10 cellular contexts compared by ENCODE assay signal in the genomic region with DNA sequence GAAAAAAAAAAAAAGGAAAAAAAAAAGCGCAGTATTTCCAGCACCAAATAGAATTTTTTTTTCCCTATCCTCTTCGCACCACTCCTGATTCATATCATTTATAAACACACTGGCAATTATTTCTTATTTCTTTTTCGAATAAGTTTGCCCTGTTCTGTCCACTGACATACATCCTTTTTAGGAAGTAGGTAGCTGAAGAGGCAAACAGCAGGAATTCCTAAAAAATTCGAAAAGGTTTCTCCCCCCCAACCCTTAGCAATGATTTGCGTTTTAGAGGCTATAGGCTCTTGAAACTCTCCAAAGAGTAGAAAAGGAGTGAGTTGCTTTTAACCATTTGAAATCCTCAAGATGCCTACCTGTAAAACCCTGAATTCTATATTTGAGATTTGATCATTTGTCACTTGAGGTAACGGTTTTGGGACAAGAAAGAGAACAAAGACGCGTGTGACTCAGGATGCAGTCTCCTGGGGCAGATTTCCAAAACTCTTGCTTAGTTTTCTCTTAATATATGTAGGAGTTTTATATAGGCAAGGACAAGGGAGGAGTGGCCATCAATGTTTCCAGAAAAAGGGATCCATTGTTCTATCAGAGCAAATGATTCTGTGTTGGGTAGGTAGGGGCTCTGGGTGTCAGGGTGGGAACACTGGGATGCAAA. TPM values are rescaled to one million over a fixed set of nuclear protein-coding genes. Genes with fewer than 3 reads are reported as not detected.
DNase-seq lines count a peak whose midpoint lies in the region; ATAC-seq and TF ChIP-seq lines count a peak whose summit lies in the region.
"Had no signal": no experiment of that assay in that cellular context is flagged by ENCODE, and none has a peak within 500 bp of the region (broad histone marks: within the 10 kb centered on the region; RNA-seq: fewer than 3 reads in every experiment).

No MANE protein-coding gene starts in this region.

- TF ChIP-seq CTCF in SK-N-SH (IDR thresholded peaks at IDR 0.05): no peak
- no peak for TF ChIP-seq CTCF in astrocyte of the cerebellum (IDR thresholded peaks at IDR 0.05; ENCODE audit: low read depth, low read length, missing control alignments)
- TF ChIP-seq CTCF in left lung (IDR thresholded peaks at IDR 0.05): no peak
- no peak for TF ChIP-seq CTCF in stomach (IDR thresholded peaks at IDR 0.05)

- peaks cover 55% of the 10 kb centered on the region for H3F3A ChIP-seq in SK-N-SH (replicated peaks; ENCODE audit: insufficient read depth)

- DNase-seq in SK-N-SH: no peak
- DNase-seq in astrocyte of the cerebellum (ENCODE audit: low read depth): no peak
- no peak for DNase-seq in left lung
- no peak for DNase-seq in stomach
- DNase-seq in KG1 (lab: John Stamatoyannopoulos, UW): no peak
- DNase-seq: midbrain had no signal

- no peak for TF ChIP-seq POLR2A in stomach (IDR thresholded peaks at IDR 0.05)

- H3K9me3 ChIP-seq in SK-N-SH (no peaks in the 10 kb centered on the region), left lung (no peaks in the 10 kb centered on the region), stomach (no peaks in the 10 kb centered on the region)

- H2AFZ ChIP-seq in SK-N-SH (ENCODE audit: low read depth): peak overlapping the region; percentile 38; the same call in 1 of the 2 replicates

- H3K4me1 ChIP-seq in SK-N-SH (ENCODE audit: control insufficient read depth in 1 of 2, insufficient read depth in 2 of 2, low read depth in 1 of 2, low read length in 1 of 2) (peaks cover 7 to 37% of the 10 kb centered on the region in 2 experiments), left lung (peaks cover 0 to 29% of the 10 kb centered on the region in 2 donors), stomach (peaks cover 22 to 48% (median 37%) of the 10 kb centered on the region in 4 donors)

- in situ Hi-C loops in astrocyte of the cerebellum (cut with HindIII; ENCODE audit: low sequenced_read_pairs): no loop called here

- peaks cover 45% of the 10 kb centered on the region for H3K79me2 ChIP-seq in SK-N-SH (ENCODE audit: insufficient read depth)

- no peak for ATAC-seq in SK-N-SH treated with all-trans-retinoic acid at 6 μM for 48 hours
- no peak for ATAC-seq in left lung
- no peak for ATAC-seq in HG03095 (IDR thresholded peaks at IDR 0.05; ENCODE audit: unreplicated experiment)
- no peak for ATAC-seq in GM19328 (IDR thresholded peaks at IDR 0.05; ENCODE audit: unreplicated experiment)

- H4K20me1 ChIP-seq in SK-N-SH (ENCODE audit: insufficient read depth): peaks cover 26% of the 10 kb centered on the region

- H3K9ac ChIP-seq in SK-N-SH: peak overlapping the region; percentile 98

- no peak for TF ChIP-seq RAD21 in SK-N-SH (IDR thresholded peaks at IDR 0.05; ENCODE audit: low read length)

- 13% methylated on average over 8 of the region's 8 CpGs for WGBS in SK-N-SH (ENCODE audit: low lambda C conversion rate)
- 26 to 37% (median 29%) methylated on average over 8 of the region's 8 CpGs for WGBS in stomach, 5 donors

- H3K9me2 ChIP-seq in SK-N-SH: no peaks in the 10 kb centered on the region

- CTCF ChIA-PET in SK-N-SH (lab: Yijun Ruan, JAX): interaction anchor here (0.6 to 0.9 kb wide), 2 partner anchors 27 to 571 kb away, joined by 3 to 4 read pairs; no protein-coding TSS in a partner anchor

- H3K4me3 ChIP-seq in SK-N-SH (ENCODE audit: low read depth in 2 of 2, low read length in 1 of 2) (peak overlapping the region; percentile 69 to 80; a peak in 3 of 4 replicates), astrocyte of the cerebellum (ENCODE audit: low read depth, low read length) (peak overlapping the region; percentile 79), left lung (peak overlapping the region; percentile 47 to 56), stomach (peak overlapping the region; percentile 72 to 87 (median 80))

- H3K27ac ChIP-seq in SK-N-SH (ENCODE audit: low read depth in 2 of 2, low read length in 1 of 2) (peak overlapping the region; percentile 65 to 97), left lung (peak overlapping the region; percentile 85 to 93), stomach (peak overlapping the region; percentile 90 to 97 (median 94))

- H3K4me2 ChIP-seq in SK-N-SH: peak overlapping the region; percentile 80

- POLR2A ChIA-PET in SK-N-SH (lab: Yijun Ruan, JAX): no interaction called here

- TF ChIP-seq EP300 in SK-N-SH (IDR thresholded peaks at IDR 0.05; ENCODE audit: borderline replicate concordance in 1 of 2, low read depth in 1 of 2, low read length in 1 of 2) (no peak), stomach (IDR thresholded peaks at IDR 0.05) (no peak)

- H3K27me3 ChIP-seq in SK-N-SH (ENCODE audit: insufficient read depth) (no peaks in the 10 kb centered on the region), left lung (peaks cover 0 to 56% of the 10 kb centered on the region in 2 donors), stomach (peaks cover 0 to 7% (median 0%) of the 10 kb centered on the region in 3 donors)

- intact Hi-C loops in left lung (cut with DNase I) (no loop called here), stomach (cut with DNase I; ENCODE audit: low total_unique reads) (no loop called here)

- H3K36me3 ChIP-seq in SK-N-SH (replicated peaks in 1 of 2; ENCODE audit: control insufficient read depth in 1 of 2, insufficient read depth in 2 of 2, low read length in 1 of 2): peaks cover 12 to 24% of the 10 kb centered on the region in 2 experiments
- H3K36me3 ChIP-seq in left lung: no peaks in the 10 kb centered on the region
- H3K36me3 ChIP-seq in stomach: peaks cover 0 to 9% (median 3%) of the 10 kb centered on the region in 4 donors

TF ChIP-seq in SK-N-SH, 30 proteins besides CTCF, POLR2A, EP300 and RAD21 (continues in another document):
- TF ChIP-seq SIN3A (IDR thresholded peaks at IDR 0.05; ENCODE audit: borderline replicate concordance, low read depth, low read length): no peak
- no peak for TF ChIP-seq MXI1 (IDR thresholded peaks at IDR 0.05; ENCODE audit: low read depth, low read length)
- no peak for TF ChIP-seq YY1 (IDR thresholded peaks at IDR 0.05; ENCODE audit: low read depth)
- no peak for TF ChIP-seq CHD2 (IDR thresholded peaks at IDR 0.05; ENCODE audit: low read length, partially characterized antibody)
- no peak for TF ChIP-seq JUND (IDR thresholded peaks at IDR 0.05)
- TF ChIP-seq, protein P1, sequence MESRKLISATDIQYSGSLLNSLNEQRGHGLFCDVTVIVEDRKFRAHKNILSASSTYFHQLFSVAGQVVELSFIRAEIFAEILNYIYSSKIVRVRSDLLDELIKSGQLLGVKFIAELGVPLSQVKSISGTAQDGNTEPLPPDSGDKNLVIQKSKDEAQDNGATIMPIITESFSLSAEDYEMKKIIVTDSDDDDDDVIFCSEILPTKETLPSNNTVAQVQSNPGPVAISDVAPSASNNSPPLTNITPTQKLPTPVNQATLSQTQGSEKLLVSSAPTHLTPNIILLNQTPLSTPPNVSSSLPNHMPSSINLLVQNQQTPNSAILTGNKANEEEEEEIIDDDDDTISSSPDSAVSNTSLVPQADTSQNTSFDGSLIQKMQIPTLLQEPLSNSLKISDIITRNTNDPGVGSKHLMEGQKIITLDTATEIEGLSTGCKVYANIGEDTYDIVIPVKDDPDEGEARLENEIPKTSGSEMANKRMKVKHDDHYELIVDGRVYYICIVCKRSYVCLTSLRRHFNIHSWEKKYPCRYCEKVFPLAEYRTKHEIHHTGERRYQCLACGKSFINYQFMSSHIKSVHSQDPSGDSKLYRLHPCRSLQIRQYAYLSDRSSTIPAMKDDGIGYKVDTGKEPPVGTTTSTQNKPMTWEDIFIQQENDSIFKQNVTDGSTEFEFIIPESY (IDR thresholded peaks at IDR 0.05; ENCODE audit: borderline replicate concordance, low read depth): no peak
- TF ChIP-seq TAF1 (IDR thresholded peaks at IDR 0.05; ENCODE audit: borderline replicate concordance, low read depth, low read length): no peak
- TF ChIP-seq FOXM1 (IDR thresholded peaks at IDR 0.05; ENCODE audit: low read depth): no peak
- TF ChIP-seq GABPA (IDR thresholded peaks at IDR 0.05; ENCODE audit: low read depth): no peak
- TF ChIP-seq NRF1 (IDR thresholded peaks at IDR 0.05; ENCODE audit: low read depth, low read length): no peak
- no peak for TF ChIP-seq FOXJ3 (CRISPR knock-in tag; IDR thresholded peaks at IDR 0.05)

TF ChIP-seq in SK-N-SH treated with all-trans-retinoic acid at 6 μM for 48 hours, 23 proteins besides CTCF, POLR2A, EP300 and RAD21 (continues in another document):
- TF ChIP-seq ZC3H10 (CRISPR knock-in tag; IDR thresholded peaks at IDR 0.05): no peak
- TF ChIP-seq ZNF565 (CRISPR knock-in tag; conservative IDR thresholded peaks at IDR 0.05; ENCODE audit: low read depth): no peak
- no peak for TF ChIP-seq ZFP3 (CRISPR knock-in tag; IDR thresholded peaks at IDR 0.05)
- TF ChIP-seq, protein P2, sequence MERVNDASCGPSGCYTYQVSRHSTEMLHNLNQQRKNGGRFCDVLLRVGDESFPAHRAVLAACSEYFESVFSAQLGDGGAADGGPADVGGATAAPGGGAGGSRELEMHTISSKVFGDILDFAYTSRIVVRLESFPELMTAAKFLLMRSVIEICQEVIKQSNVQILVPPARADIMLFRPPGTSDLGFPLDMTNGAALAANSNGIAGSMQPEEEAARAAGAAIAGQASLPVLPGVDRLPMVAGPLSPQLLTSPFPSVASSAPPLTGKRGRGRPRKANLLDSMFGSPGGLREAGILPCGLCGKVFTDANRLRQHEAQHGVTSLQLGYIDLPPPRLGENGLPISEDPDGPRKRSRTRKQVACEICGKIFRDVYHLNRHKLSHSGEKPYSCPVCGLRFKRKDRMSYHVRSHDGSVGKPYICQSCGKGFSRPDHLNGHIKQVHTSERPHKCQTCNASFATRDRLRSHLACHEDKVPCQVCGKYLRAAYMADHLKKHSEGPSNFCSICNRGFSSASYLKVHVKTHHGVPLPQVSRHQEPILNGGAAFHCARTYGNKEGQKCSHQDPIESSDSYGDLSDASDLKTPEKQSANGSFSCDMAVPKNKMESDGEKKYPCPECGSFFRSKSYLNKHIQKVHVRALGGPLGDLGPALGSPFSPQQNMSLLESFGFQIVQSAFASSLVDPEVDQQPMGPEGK (CRISPR knock-in tag; IDR thresholded peaks at IDR 0.05; ENCODE audit: borderline replicate concordance): no peak
- TF ChIP-seq OSR1 (CRISPR knock-in tag; IDR thresholded peaks at IDR 0.05): no peak

RNA-seq across cellular contexts. Expression of a gene that starts 0.5 kb away (rescaled TPM):
- 486 and 709 TPM in 2 replicates for polyA plus RNA-seq in SK-N-SH (2012; rRNA removed)
- 749 and 798 TPM in 2 replicates for polyA plus RNA-seq in SK-N-SH (2012; cell fraction: cytosol; rRNA removed)
- polyA plus RNA-seq in SK-N-SH (2012; cell fraction: nucleus; rRNA removed): 877 and 1,310 TPM in 2 replicates
- 100 to 1,000 TPM in 1 of 2 donors, 10 to 100 TPM in 1; 66.5 to 282 TPM for total RNA-seq in left lung
- 100 to 1,000 TPM in 3 of 5 donors, 10 to 100 TPM in 2; 89.3 to 317 (median 130) TPM for total RNA-seq in stomach
- polyA plus RNA-seq in stomach: 10 to 100 TPM; 38.5 to 45.4 (median 40.3) TPM
- total RNA-seq: activated CD8-positive, alpha-beta memory T cell treated with anti-CD3 and anti-CD28 coated beads for 36 hours had no signal
